ENCODE assay signal across 18 cellular contexts in the genomic region with DNA sequence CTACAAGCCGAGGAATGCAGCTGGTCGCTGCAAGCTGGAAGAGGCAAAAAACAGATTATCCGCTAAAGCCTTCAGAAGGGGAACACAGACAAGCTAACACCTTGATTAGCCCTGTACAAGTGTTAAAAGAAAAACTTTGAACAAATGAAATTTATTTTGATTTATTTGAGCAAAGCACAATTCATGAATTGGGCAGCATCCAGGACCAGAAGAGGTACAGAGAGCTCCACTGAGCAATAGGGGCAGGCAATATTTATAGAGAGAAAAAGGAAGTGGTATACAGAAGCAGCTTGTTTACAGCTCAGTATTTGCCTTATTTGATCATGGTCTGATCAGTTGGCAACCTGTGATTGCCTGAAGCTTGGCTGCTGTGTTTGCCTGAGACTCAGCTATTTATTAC. TPM values are rescaled to one million over a fixed set of nuclear protein-coding genes. Genes with fewer than 3 reads are reported as not detected.
A peak's percentile ranks its signal among the peaks of the same experiment; 100 is the strongest.
DNase-seq lines count a peak whose midpoint lies in the region; TF ChIP-seq lines count a peak whose summit lies in the region.
"Had no signal": no experiment of that assay in that cellular context is flagged by ENCODE, and none has a peak within 500 bp of the region (broad histone marks: within the 10 kb centered on the region; RNA-seq: fewer than 3 reads in every experiment).

No MANE protein-coding gene starts in this region.

- intact Hi-C loops in OCI-LY7 (cut with micrococcal nuclease; ENCODE audit: unreplicated experiment): loop anchor here (5.0 kb wide), 1 partner anchor 552 kb away; no protein-coding TSS in a partner anchor

- H3K4me1 ChIP-seq in OCI-LY7 (ENCODE audit: insufficient read depth, low read length, poor library complexity, severe bottlenecking) (peaks cover 30% of the 10 kb centered on the region), osteoblast (ENCODE audit: insufficient read depth, low read length) (peaks cover 10% of the 10 kb centered on the region)
- H3K4me1 ChIP-seq: BE2C, Caco-2 had no signal

- H3K9me3 ChIP-seq in OCI-LY7 (ENCODE audit: low read length): peaks cover 23% of the 10 kb centered on the region; the same call in 1 of the 2 replicates
- H3K9me3 ChIP-seq in osteoblast (ENCODE audit: low read depth, low read length): peaks cover 2% of the 10 kb centered on the region
- H3K9me3 ChIP-seq: BE2C had no signal

- peaks cover 46% of the 10 kb centered on the region for H3K27me3 ChIP-seq in osteoblast (ENCODE audit: insufficient read depth, low read length)

- no peaks in the 10 kb centered on the region for H3K9me2 ChIP-seq in OCI-LY7 (ENCODE audit: insufficient read depth, low read length)

- CTCF ChIA-PET in OCI-LY7 (lab: Charles Lee; ENCODE audit: unreplicated experiment): no interaction called here

- POLR2A ChIA-PET in OCI-LY7 (lab: Charles Lee): interaction anchor here (0.6 to 1.4 kb wide), 6 partner anchors 10 to 531 kb away, joined by 3 to 8 read pairs (median 3); partner anchors contain the start of gene TAP2

- H3K4me3 ChIP-seq in OCI-LY7 (ENCODE audit: low read depth, low read length, poor library complexity, severe bottlenecking) (no peak overlapping the region), osteoblast (ENCODE audit: insufficient read depth, low read length) (no peak overlapping the region)
- H3K4me3 ChIP-seq: GM23248 had no signal

- H4K20me1 ChIP-seq in OCI-LY7 (ENCODE audit: insufficient read depth, low read length) (no peaks in the 10 kb centered on the region), osteoblast (ENCODE audit: insufficient read depth, low read length) (no peaks in the 10 kb centered on the region)

- H3K4me2 ChIP-seq in OCI-LY7 (ENCODE audit: low read length): no peak overlapping the region
- H3K4me2 ChIP-seq in osteoblast (ENCODE audit: insufficient read depth, low read length): no peak overlapping the region

- no peak overlapping the region for H2AFZ ChIP-seq in OCI-LY7 (ENCODE audit: low read length)
- H2AFZ ChIP-seq in osteoblast (ENCODE audit: low read length): no peak overlapping the region
- H2AFZ ChIP-seq: GM23248 had no signal

- H3K27ac ChIP-seq in OCI-LY7 (ENCODE audit: low read depth, low read length, poor library complexity, severe bottlenecking) (no peak overlapping the region), osteoblast (ENCODE audit: low read depth, low read length) (no peak overlapping the region)
- H3K27ac ChIP-seq: GM23248 had no signal

- H3K79me2 ChIP-seq in OCI-LY7 (ENCODE audit: insufficient read depth, low read depth, low read length) (no peaks in the 10 kb centered on the region), osteoblast (ENCODE audit: insufficient read depth, low read length) (no peaks in the 10 kb centered on the region)

- BruUV-seq in OCI-LY7 (replicated peaks; lab: Mats Ljungman, UMichigan): no TSS peak

- TF ChIP-seq CTCF in OCI-LY7 (conservative IDR thresholded peaks at IDR 0.05; ENCODE audit: low read length) (no peak), osteoblast (IDR thresholded peaks at IDR 0.05; ENCODE audit: extremely low read depth, low read depth, low read length) (no peak)

- H3K36me3 ChIP-seq in OCI-LY7 (ENCODE audit: insufficient read depth, low read length) (peaks cover 12% of the 10 kb centered on the region; the same call in 1 of the 2 replicates), osteoblast (ENCODE audit: insufficient read depth, low read length) (no peaks in the 10 kb centered on the region)
- H3K36me3 ChIP-seq: BE2C had no signal

- DNase-seq in NOMO-1 treated with DMSO at 0.1 percent for 48 hours (lab: John Stamatoyannopoulos, UW; ENCODE audit: unreplicated experiment) (peak; percentile 17), NOMO-1 (lab: John Stamatoyannopoulos, UW; ENCODE audit: unreplicated experiment in 2 of 2) (no peak), OCI-LY7 (ENCODE audit: low spot score) (peak; percentile 56), osteoblast (ENCODE audit: insufficient read length, low spot score, missing footprints) (peak; percentile 27)
- DNase-seq in activated CD4-positive, alpha-beta T cell treated with anti-CD3 and anti-CD28 coated beads, Interleukin-2, amount 50 U/mL, for 48 hours: no peak
- no peak for DNase-seq in stimulated activated naive CD4-positive, alpha-beta T cell (lab: John Stamatoyannopoulos, UW)
- DNase-seq: 8988T, BE2C, Caco-2, EL, GM23248, HCEC 1CT, MV-4-11, NCI-H1417 treated with DMSO at 0.1 percent for 48 hours, NCI-H187 treated with DMSO at 0.1 percent for 48 hours, NCI-H226, NCI-H524, SW 1271 had no signal

RNA-seq across cellular contexts. Expression of gene HLA-DOB, which starts 17.6 kb away (rescaled TPM):
- total RNA-seq in OCI-LY7 (2014; rRNA removed; shearing (Covaris generic)): 46.5 and 48.1 TPM in 2 replicates
- 57.1 and 69.3 TPM in 2 replicates for total RNA-seq in OCI-LY7 (2022)
- 0.36 TPM in 1 of 2 replicates, not detected in the other for total RNA-seq in osteoblast
- total RNA-seq: GM23248 had no signal

RNA-seq across cellular contexts. Expression of gene HLA-DQB2, which starts 35.8 kb away (rescaled TPM):
- not detected in 2 replicates for total RNA-seq in OCI-LY7 (2014; rRNA removed; shearing (Covaris generic))
- 5.1 and 7.2 TPM in 2 replicates for total RNA-seq in OCI-LY7 (2022)
- total RNA-seq in osteoblast: not detected in 2 replicates
- total RNA-seq: Caco-2, GM23248 had no signal

RNA-seq across cellular contexts. Expression of gene TAP2, which starts 39.4 kb away (rescaled TPM):
- total RNA-seq in OCI-LY7 (2014; rRNA removed; shearing (Covaris generic)): 90.9 and 96.4 TPM in 2 replicates
- 108 and 132 TPM in 2 replicates for total RNA-seq in OCI-LY7 (2022)
- 12.4 and 20.6 TPM in 2 replicates for total RNA-seq in osteoblast

RNA-seq across cellular contexts. Expression of gene PSMB8, which starts 44.7 kb away (rescaled TPM):
- 142 and 164 TPM in 2 replicates for total RNA-seq in OCI-LY7 (2014; rRNA removed; shearing (Covaris generic))
- total RNA-seq in OCI-LY7 (2022) (194 and 216 TPM in 2 replicates), osteoblast (67.3 and 83.4 TPM in 2 replicates)

RNA-seq across cellular contexts. Expression of gene TAP1, which starts 54.3 kb away (rescaled TPM):
- 62.1 and 85.9 TPM in 2 replicates for total RNA-seq in OCI-LY7 (2014; rRNA removed; shearing (Covaris generic))
- total RNA-seq in OCI-LY7 (2022) (66.3 and 75.0 TPM in 2 replicates), osteoblast (42.3 and 43.6 TPM in 2 replicates)

Comparison
In these comparisons a context has a peak if more than half of its experiments do, and no peak if none do; other contexts are left out.
1. DNase-seq: peak in NOMO-1 treated with DMSO at 0.1 percent for 48 hours (single experiment), OCI-LY7 (single experiment) and osteoblast (single experiment); none in NOMO-1 (0 of 2), activated CD4-positive, alpha-beta T cell treated with anti-CD3 and anti-CD28 coated beads, Interleukin-2, amount 50 U/mL, for 48 hours (0 of 2) and stimulated activated naive CD4-positive, alpha-beta T cell (0 of 6).
2. RNA of gene HLA-DOB, which starts 17.6 kb away (total RNA-seq): 46.5 to 69.3 TPM in OCI-LY7; 0.36 TPM in osteoblast; every median in the first group is over 10 times any median in the second.